Comparison of ENCODE assay signal across 30 cellular contexts in genomic region chr3:41093476-41093875, GRCh38.
"Had no signal": no experiment of that assay in that cellular context is flagged by ENCODE, and none has a peak within 500 bp of the region (broad histone marks: within the 10 kb centered on the region; RNA-seq: fewer than 3 reads in every experiment).

No MANE protein-coding gene starts in this region.

- H3K4me3 ChIP-seq: coronary artery, dorsolateral prefrontal cortex, esophagus muscularis mucosa, gastrocnemius medialis had no signal

- H3K36me3 ChIP-seq: brain microvascular endothelial cell, esophagus muscularis mucosa, gastrocnemius medialis, WERI-Rb-1 had no signal

- DNase-seq: activated B cell treated with CpG ODN at 0.5 μM for 24 hours; activated CD4-positive, alpha-beta T cell treated with anti-CD3 and anti-CD28 coated beads for 48 hours; activated CD4-positive, alpha-beta T cell treated with anti-CD3 and anti-CD28 coated beads, Interleukin-2, amount 50 U/mL, for 1 hour; activated CD4-positive, alpha-beta T cell treated with anti-CD3 and anti-CD28 coated beads, Interleukin-2, amount 50 U/mL, for 48 hours; activated CD8-positive, alpha-beta memory T cell treated with anti-CD3 and anti-CD28 coated beads for 24 hours; activated CD8-positive, alpha-beta T cell treated with anti-CD3 and anti-CD28 coated beads for 36 hours; activated effector memory CD4-positive, alpha-beta T cell treated with Interleukin-2 at 50 U/mL for 16 hours; activated gamma-delta T cell treated with Interleukin-2 at 50 U/mL for 16 hours; activated naive CD4-positive, alpha-beta T cell treated with anti-CD3 and anti-CD28 coated beads, Interleukin-2, amount 50 U/mL, for 16 hours; activated naive CD4-positive, alpha-beta T cell treated with Interleukin-2 at 50 U/mL for 16 hours; activated T-cell treated with anti-CD3 and anti-CD28 coated beads, Interleukin-2, amount 50 U/mL, for 4 hours; amniotic stem cell; anterior cingulate cortex; brain microvascular endothelial cell; dorsolateral prefrontal cortex; effector memory CD4-positive, alpha-beta T cell; erythroblast; foreskin keratinocyte; gastrocnemius medialis; glutamatergic neuron; T-helper 1 cell; T-helper 17 cell; T1000; WERI-Rb-1 had no signal

- H3K27me3 ChIP-seq: brain microvascular endothelial cell, esophagus muscularis mucosa, gastrocnemius medialis had no signal

- H3K4me1 ChIP-seq: foreskin keratinocyte had no signal

- ATAC-seq: activated CD4-positive, CD25-positive, alpha-beta regulatory T cell treated with anti-CD3 and anti-CD28 coated beads, Interleukin-2, amount 50 U/mL, for 24 hours; activated CD8-positive, alpha-beta T cell treated with anti-CD3 and anti-CD28 coated beads for 36 hours; activated T-cell treated with anti-CD3 and anti-CD28 coated beads, Interleukin-2, amount 50 U/mL, for 4 hours; activated T-helper 17 cell treated with anti-CD3 and anti-CD28 coated beads, Interleukin-2, amount 50 U/mL, for 72 hours; foreskin keratinocyte; gastrocnemius medialis; T-helper 17 cell had no signal

- FAIRE-seq: astrocyte, bronchial epithelial cell had no signal

- H3K9me3 ChIP-seq: esophagus muscularis mucosa, gastrocnemius medialis had no signal

- H3K27ac ChIP-seq: brain microvascular endothelial cell, coronary artery, dorsolateral prefrontal cortex, esophagus muscularis mucosa, foreskin keratinocyte, gastrocnemius medialis, WERI-Rb-1 had no signal
